In genomic region chr6:3322366-3322890, GRCh38 we compare ENCODE assay signal across 20 cellular contexts.
DNase-seq lines count a peak whose midpoint lies in the region; ATAC-seq and TF ChIP-seq lines count a peak whose summit lies in the region.
"Had no signal": no experiment of that assay in that cellular context is flagged by ENCODE, and none has a peak within 500 bp of the region (broad histone marks: within the 10 kb centered on the region; RNA-seq: fewer than 3 reads in every experiment).

No MANE protein-coding gene starts in this region.

- no peaks in the 10 kb centered on the region for H3K27me3 Mint-ChIP-seq in WTC11 (ENCODE audit: low read depth)
- H3K27me3 Mint-ChIP-seq in osteocyte (ENCODE audit: unreplicated experiment), result no peaks in the 10 kb centered on the region
- H3K27me3 Mint-ChIP-seq: CD4-positive, alpha-beta T cell had no signal

- peak; percentile 20 to 32 for DNase-seq in NCI-H187 (lab: John Stamatoyannopoulos, UW)
- no peak for DNase-seq in NCI-H187 treated with DMSO at 0.1 percent for 48 hours (lab: John Stamatoyannopoulos, UW)
- peak; percentile 23 for DNase-seq in G401 (ENCODE audit: low spot score)
- DNase-seq in WTC11 (ENCODE audit: low spot score), result no peak
- DNase-seq in posterior vena cava (ENCODE audit: low spot score), result peak; percentile 74
- DNase-seq in AG20443 (ENCODE audit: low spot score), result no peak
- DNase-seq in osteocyte (ENCODE audit: extremely low spot score, unreplicated experiment), result no peak
- DNase-seq: CD4-positive, alpha-beta T cell; DMS153; GF-D8; H9; Kasumi-1; MG63; NCI-H1105 treated with DMSO at 0.1 percent for 48 hours; NCI-H2081; NCI-H2227 treated with DMSO at 0.1 percent for 48 hours; NCI-H82; PC-9; T-helper 1 cell had no signal

- H3K4me1 Mint-ChIP-seq in WTC11 (peaks cover 17% of the 10 kb centered on the region), osteocyte (ENCODE audit: unreplicated experiment) (peaks cover 29% of the 10 kb centered on the region)

- intact Hi-C loops in posterior vena cava (cut with DNase I), result loop anchor here in 1 of 2 donors (10.0 kb wide), 1 partner anchor 122 kb away; no protein-coding TSS in a partner anchor

- H3K27ac Mint-ChIP-seq in WTC11 (0 out of 2 replicates have a peak overlapping the region, but pooled peaks have one; percentile 40), osteocyte (ENCODE audit: unreplicated experiment) (no peak overlapping the region)
- H3K27ac Mint-ChIP-seq: CD4-positive, alpha-beta T cell had no signal

- H3K36me3 Mint-ChIP-seq in WTC11 (peaks cover 14% of the 10 kb centered on the region), osteocyte (ENCODE audit: unreplicated experiment) (no peaks in the 10 kb centered on the region)

- in situ Hi-C loops in G401 (cut with HindIII; ENCODE audit: low sequenced_read_pairs), result no loop called here

- POLR2A ChIA-PET in WTC11 (lab: Charles Lee), result no interaction called here

- TF ChIP-seq CTCF in WTC11 (IDR thresholded peaks at IDR 0.05), result no peak
- no peak for TF ChIP-seq CTCF in osteocyte (IDR thresholded peaks at IDR 0.05)

- H3K9me3 Mint-ChIP-seq in WTC11 (no peaks in the 10 kb centered on the region), osteocyte (ENCODE audit: unreplicated experiment) (no peaks in the 10 kb centered on the region)
- H3K9me3 Mint-ChIP-seq: CD4-positive, alpha-beta T cell; H9 had no signal

- CTCF ChIA-PET in WTC11 (lab: Charles Lee), result interaction anchor here (0.9 to 1.2 kb wide), 3 partner anchors 8 to 71 kb away, joined by 3 to 5 read pairs (median 3); no protein-coding TSS in a partner anchor

- H3K4me3 Mint-ChIP-seq in WTC11 (no peak overlapping the region), osteocyte (ENCODE audit: unreplicated experiment) (no peak overlapping the region)
- H3K4me3 Mint-ChIP-seq: CD4-positive, alpha-beta T cell; H9 had no signal

- no peak for ATAC-seq in WTC11
- no peak for ATAC-seq in GM21360 (IDR thresholded peaks at IDR 0.05; ENCODE audit: unreplicated experiment)

TF ChIP-seq in WTC11, 78 proteins besides CTCF, POLR2A, EP300 and RAD21:
- TF ChIP-seq IRF2 (CRISPR knock-in tag; IDR thresholded peaks at IDR 0.05; ENCODE audit: borderline replicate concordance, low read depth) (no peak), SP1 (CRISPR knock-in tag; conservative IDR thresholded peaks at IDR 0.05) (no peak), MXD4 (CRISPR knock-in tag; IDR thresholded peaks at IDR 0.05; ENCODE audit: borderline replicate concordance) (no peak), ZBTB21 (CRISPR knock-in tag; IDR thresholded peaks at IDR 0.05; ENCODE audit: borderline replicate concordance) (no peak), PRRX2 (CRISPR knock-in tag; IDR thresholded peaks at IDR 0.05) (no peak), CREM (CRISPR knock-in tag; IDR thresholded peaks at IDR 0.05) (no peak), E2F4 (CRISPR knock-in tag; IDR thresholded peaks at IDR 0.05; ENCODE audit: borderline replicate concordance, low read depth) (no peak), SMAD4 (CRISPR knock-in tag; IDR thresholded peaks at IDR 0.05) (no peak), NFATC4 (CRISPR knock-in tag; IDR thresholded peaks at IDR 0.05) (no peak), JAZF1 (CRISPR knock-in tag; IDR thresholded peaks at IDR 0.05) (no peak), ZNF416 (CRISPR knock-in tag; IDR thresholded peaks at IDR 0.05) (no peak), SOX15 (CRISPR knock-in tag; IDR thresholded peaks at IDR 0.05) (no peak), ZNF263 (CRISPR knock-in tag; IDR thresholded peaks at IDR 0.05; ENCODE audit: low read depth) (no peak), ETV6 (CRISPR knock-in tag; IDR thresholded peaks at IDR 0.05) (no peak), RORB (CRISPR knock-in tag; IDR thresholded peaks at IDR 0.05) (no peak), ELF4 (CRISPR knock-in tag; IDR thresholded peaks at IDR 0.05; ENCODE audit: low read depth) (no peak), PREB (CRISPR knock-in tag; IDR thresholded peaks at IDR 0.05; ENCODE audit: borderline replicate concordance) (no peak)
TF ChIP-seq in WTC11: peak in this region for 0.

Comparison
In these comparisons a context has a peak if more than half of its experiments do, and no peak if none do; other contexts are left out.
1. DNase-seq: peak in NCI-H187 (2 of 2), G401 (single experiment) and posterior vena cava (single experiment); none in NCI-H187 treated with DMSO at 0.1 percent for 48 hours (single experiment), WTC11 (single experiment), AG20443 (single experiment) and osteocyte (single experiment).